8 cellular contexts compared by ENCODE assay signal in genomic region chr3:182258538-182259177, GRCh38.
DNase-seq lines count a peak whose midpoint lies in the region; ATAC-seq and TF ChIP-seq lines count a peak whose summit lies in the region.
"Had no signal": no experiment of that assay in that cellular context is flagged by ENCODE, and none has a peak within 500 bp of the region (broad histone marks: within the 10 kb centered on the region; RNA-seq: fewer than 3 reads in every experiment).

No MANE protein-coding gene starts in this region.

- no peak overlapping the region for H3K4me3 Mint-ChIP-seq in MCF 10A (ENCODE audit: unreplicated experiment)

- POLR2A ChIA-PET in MCF 10A (lab: Yijun Ruan, JAX): no interaction called here

- CTCF ChIA-PET in MCF 10A (lab: Yijun Ruan, JAX): interaction anchor here (0.8 to 2.1 kb wide), 4 partner anchors 253 to 551 kb away, joined by 3 to 17 read pairs (median 4); no protein-coding TSS in a partner anchor

- no peak overlapping the region for H2BK12ac ChIP-seq in mesenchymal stem cell (ENCODE audit: low read length in 2 of 2)

- H3K18ac ChIP-seq in mesenchymal stem cell (ENCODE audit: low read depth in 1 of 2, low read length in 2 of 2): no peak overlapping the region

- no peak overlapping the region for H3K27ac ChIP-seq in mesenchymal stem cell (ENCODE audit: low read length, poor library complexity, severe bottlenecking)
- H3K27ac ChIP-seq: neutrophil had no signal

- no peaks in the 10 kb centered on the region for H3K9me3 ChIP-seq in mesenchymal stem cell (ENCODE audit: control insufficient read depth, low read length)
- H3K9me3 ChIP-seq: neutrophil had no signal

- no peaks in the 10 kb centered on the region for H3K36me3 Mint-ChIP-seq in MCF 10A (ENCODE audit: insufficient read depth, unreplicated experiment)

- no peak for ATAC-seq in GM18502 (IDR thresholded peaks at IDR 0.05; ENCODE audit: poor library complexity, unreplicated experiment)
- no peak for ATAC-seq in HG03378 (IDR thresholded peaks at IDR 0.05; ENCODE audit: unreplicated experiment)

- no peaks in the 10 kb centered on the region for H3K9me3 Mint-ChIP-seq in MCF 10A (ENCODE audit: unreplicated experiment)

- H3K4me2 ChIP-seq in mesenchymal stem cell (ENCODE audit: low read length, poor library complexity, severe bottlenecking): no peak overlapping the region

- BruUV-seq in MCF 10A (replicated peaks; lab: Mats Ljungman, UMichigan): no TSS peak

- H3K4me1 ChIP-seq in mesenchymal stem cell (ENCODE audit: control insufficient read depth, insufficient read depth, low read depth, low read length): no peaks in the 10 kb centered on the region

- TF ChIP-seq CTCF in GM20000 (IDR thresholded peaks at IDR 0.05; ENCODE audit: extremely low read depth, missing control alignments) (peak; percentile 14), MCF 10A (IDR thresholded peaks at IDR 0.05; ENCODE audit: unreplicated experiment) (peak; percentile 78)

- H2AK5ac ChIP-seq in mesenchymal stem cell (ENCODE audit: low read length, severe bottlenecking): no peak overlapping the region

- H3K4ac ChIP-seq in mesenchymal stem cell (ENCODE audit: low read depth in 1 of 2, low read length in 2 of 2): no peak overlapping the region

- H2BK15ac ChIP-seq in mesenchymal stem cell (ENCODE audit: low read depth, poor library complexity, severe bottlenecking): no peak overlapping the region

- no peak overlapping the region for H2AFZ ChIP-seq in mesenchymal stem cell (ENCODE audit: low read depth, low read length)

- H3K4me1 Mint-ChIP-seq in MCF 10A (ENCODE audit: insufficient read depth, unreplicated experiment): peaks cover 5% of the 10 kb centered on the region

- H3K9ac ChIP-seq in mesenchymal stem cell (ENCODE audit: low read length): no peak overlapping the region

- no peak overlapping the region for H3K4me3 ChIP-seq in mesenchymal stem cell (ENCODE audit: insufficient read depth in 1 of 2, low read depth in 1 of 2, low read length in 2 of 2)

- H3K23ac ChIP-seq in mesenchymal stem cell (ENCODE audit: low read length in 2 of 2): no peak overlapping the region

- peak overlapping the region; percentile 62 for H3K27ac Mint-ChIP-seq in MCF 10A (ENCODE audit: low read depth, unreplicated experiment)

- H3K36me3 ChIP-seq in mesenchymal stem cell (ENCODE audit: control insufficient read depth in 1 of 2, insufficient read depth in 2 of 2, low read depth in 1 of 2, low read length in 2 of 2): no peaks in the 10 kb centered on the region
- H3K36me3 ChIP-seq: neutrophil had no signal

- no peaks in the 10 kb centered on the region for H3K79me1 ChIP-seq in mesenchymal stem cell (replicated peaks; ENCODE audit: low read length, poor library complexity, severe bottlenecking)

- DNase-seq in GM20000 (ENCODE audit: low spot score) (peak; percentile 21), NCI-H2107 treated with DMSO at 0.1 percent for 48 hours (lab: John Stamatoyannopoulos, UW; ENCODE audit: unreplicated experiment) (peak; percentile 94), MCF 10A (ENCODE audit: unreplicated experiment) (peak; percentile 55), mesenchymal stem cell (peak; percentile 35)
- DNase-seq in stimulated activated CD4-positive, alpha-beta T cell treated with anti-CD3 and anti-CD28 coated beads, Interleukin-2, amount 100 ng/mL, for 24 hours: no peak

- no peak overlapping the region for H3K14ac ChIP-seq in mesenchymal stem cell (ENCODE audit: low read length in 2 of 2)

- no peak overlapping the region for H2BK5ac ChIP-seq in mesenchymal stem cell (ENCODE audit: low read depth, low read length, poor library complexity, severe bottlenecking)

- H3K27me3 Mint-ChIP-seq in MCF 10A (ENCODE audit: insufficient read depth, unreplicated experiment): no peaks in the 10 kb centered on the region

- intact Hi-C loops in MCF 10A (cut with micrococcal nuclease): loop anchor here (1.0 to 10.0 kb wide), 8 partner anchors 234 to 1046 kb away; no protein-coding TSS in a partner anchor

- no peak overlapping the region for H4K91ac ChIP-seq in mesenchymal stem cell (ENCODE audit: low read length)

- no peak overlapping the region for H4K8ac ChIP-seq in mesenchymal stem cell (ENCODE audit: low read length)

- no CpG with 5 or more reads among the region's 3 CpGs for WGBS in mesenchymal stem cell

- peaks cover 10 to 39% of the 10 kb centered on the region in 2 experiments for H3K27me3 ChIP-seq in mesenchymal stem cell (ENCODE audit: control insufficient read depth in 1 of 2, insufficient read depth in 1 of 2, low read length in 2 of 2)

- no peak overlapping the region for H2BK120ac ChIP-seq in mesenchymal stem cell (ENCODE audit: low read depth, low read length)

Comparison
In these comparisons a context has a peak if more than half of its experiments do, and no peak if none do; other contexts are left out.
1. DNase-seq: peak in GM20000 (single experiment), NCI-H2107 treated with DMSO at 0.1 percent for 48 hours (single experiment), MCF 10A (single experiment) and mesenchymal stem cell (single experiment); none in stimulated activated CD4-positive, alpha-beta T cell treated with anti-CD3 and anti-CD28 coated beads, Interleukin-2, amount 100 ng/mL, for 24 hours (0 of 2).